ENCODE assay signal across 7 cellular contexts in genomic region chr10:78344257-78344656, GRCh38.
DNase-seq lines count a peak whose midpoint lies in the region; TF ChIP-seq lines count a peak whose summit lies in the region.
"Not testable (repeated sequence)": the region's sequence is repeated elsewhere in the genome, so short reads cannot be mapped to it uniquely, and the experiment has no call there.

No MANE protein-coding gene starts in this region.

- not testable (repeated sequence) for TF ChIP-seq EP300 in stomach (IDR thresholded peaks at IDR 0.05)

- 91 to 96% (median 92%) methylated on average over 8 of the region's 8 CpGs for WGBS in stomach, 5 donors

- not testable (repeated sequence) for TF ChIP-seq POLR2A in stomach (IDR thresholded peaks at IDR 0.05)

- not testable (repeated sequence) for H3K27me3 ChIP-seq in stomach

- not testable (repeated sequence) for H3K27ac Mint-ChIP-seq in osteocyte (ENCODE audit: unreplicated experiment)

- not testable (repeated sequence) for H3K27ac ChIP-seq in stomach

- not testable (repeated sequence) for H3K9me3 Mint-ChIP-seq in osteocyte (ENCODE audit: unreplicated experiment)

- DNase-seq in activated CD8-positive, alpha-beta memory T cell treated with anti-CD3 and anti-CD28 coated beads for 24 hours = peak; percentile 3
- DNase-seq in activated effector memory CD4-positive, alpha-beta T cell treated with anti-CD3 and anti-CD28 coated beads, Interleukin-2, amount 50 U/mL, for 16 hours = peak; percentile 22
- peak; percentile 19 for DNase-seq in cardiac septum (ENCODE audit: low spot score)
- peak; percentile 65 for DNase-seq in mesenteric fat pad (ENCODE audit: low spot score)
- DNase-seq in osteocyte (ENCODE audit: extremely low spot score, unreplicated experiment) = peak; percentile 38
- peak; percentile 7 for DNase-seq in stomach
- peak; percentile 15 for DNase-seq in ureter (ENCODE audit: low spot score)

- not testable (repeated sequence) for H3K4me3 ChIP-seq in stomach

- H3K36me3 Mint-ChIP-seq in osteocyte (ENCODE audit: unreplicated experiment) = not testable (repeated sequence)

- peaks cover 61% of the 10 kb centered on the region for H3K27me3 Mint-ChIP-seq in osteocyte (ENCODE audit: unreplicated experiment)

- H3K4me3 Mint-ChIP-seq in osteocyte (ENCODE audit: unreplicated experiment) = not testable (repeated sequence)

- intact Hi-C loops in cardiac septum (cut with DNase I); stomach (cut with DNase I; ENCODE audit: low total_unique reads): not testable (repeated sequence)

- TF ChIP-seq CTCF in osteocyte (IDR thresholded peaks at IDR 0.05); stomach (IDR thresholded peaks at IDR 0.05): not testable (repeated sequence)

- H3K4me1 Mint-ChIP-seq in osteocyte (ENCODE audit: unreplicated experiment) = not testable (repeated sequence)

- not testable (repeated sequence) for H3K36me3 ChIP-seq in stomach

- H3K4me1 ChIP-seq in stomach = not testable (repeated sequence)

- not testable (repeated sequence) for H3K9me3 ChIP-seq in stomach

Comparison
In these comparisons a context has a peak if more than half of its experiments do, and no peak if none do; other contexts are left out.
1. DNase-seq: peak in every context shown above with its lines; median percentile 65 in mesenteric fat pad; 38 in osteocyte; 22 in activated effector memory CD4-positive, alpha-beta T cell treated with anti-CD3 and anti-CD28 coated beads, Interleukin-2, amount 50 U/mL, for 16 hours; 19 in cardiac septum; 15 in ureter; 7 in stomach; 3 in activated CD8-positive, alpha-beta memory T cell treated with anti-CD3 and anti-CD28 coated beads for 24 hours.